Comparison of ENCODE assay signal across 8 cellular contexts in the genomic region with DNA sequence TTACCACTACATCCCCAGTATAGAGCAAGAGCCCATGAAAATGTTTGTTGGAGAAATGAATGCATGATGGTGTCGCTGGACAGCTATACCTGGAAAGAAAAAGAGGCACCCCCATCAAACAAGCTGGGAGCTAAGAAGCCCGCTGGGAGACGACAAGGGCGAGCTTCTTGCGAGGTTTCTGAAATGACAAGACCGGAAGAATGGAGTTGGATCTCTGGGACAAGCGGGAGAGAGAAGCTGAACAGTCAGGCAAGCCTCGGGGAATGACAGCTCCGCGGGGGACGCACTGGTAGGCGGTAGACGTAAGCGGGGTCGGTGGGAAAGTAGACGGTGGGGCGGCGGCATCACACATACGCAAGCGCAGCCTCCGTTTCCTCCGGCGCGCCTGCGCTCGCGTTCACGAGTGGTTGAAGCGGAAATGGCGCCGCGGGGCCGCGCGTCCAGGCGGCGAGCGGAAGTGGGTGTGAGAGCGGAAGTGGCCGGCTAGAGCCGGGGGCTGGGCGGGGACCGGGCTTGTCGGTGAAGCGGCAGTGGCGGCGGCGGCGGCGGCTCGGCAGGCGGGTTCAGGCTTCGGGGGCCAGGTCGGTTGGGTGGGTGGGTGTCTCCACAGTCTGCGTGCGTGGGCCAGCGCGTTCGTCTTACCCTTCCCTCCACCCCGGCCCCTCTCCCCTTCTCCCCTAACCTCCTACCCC. TPM values are rescaled to one million over a fixed set of nuclear protein-coding genes. Genes with fewer than 3 reads are reported as not detected.
DNase-seq lines count a peak whose midpoint lies in the region; ATAC-seq and TF ChIP-seq lines count a peak whose summit lies in the region.

A gene (plus strand): TSS at position 516 of the 692 bp plus-strand sequence. CDS start 282 bp downstream, outside the sequence.

- peaks cover 9% of the 10 kb centered on the region for H3K36me3 Mint-ChIP-seq in T-helper 17 cell (ENCODE audit: low read depth)

- 0 to 1% methylated on average over 12 to 51 of the region's 60 CpGs for WGBS in upper lobe of left lung, 2 donors

- H3K36me3 ChIP-seq in left ventricle myocardium inferior (no peaks in the 10 kb centered on the region), upper lobe of left lung (peaks cover 0 to 1% (median 0%) of the 10 kb centered on the region in 4 donors)

- peak; percentile 90 for DNase-seq in NCI-H1694 (lab: John Stamatoyannopoulos, UW)
- DNase-seq in T-helper 17 cell, result peak; percentile 89 to 94 (median 90)
- DNase-seq in amygdala (lab: John Stamatoyannopoulos, UW), result peak; percentile 59 to 96 (median 87)
- peak; percentile 96 for DNase-seq in left ventricle myocardium inferior
- peak; percentile 99 for DNase-seq in posterior vena cava (ENCODE audit: low spot score)
- peak; percentile 95 to 100 for DNase-seq in upper lobe of left lung

- H3K4me3 Mint-ChIP-seq in T-helper 17 cell, result peak within 1 kb of the TSS; percentile 99

- peak; percentile 51 for ATAC-seq in HG02884 (IDR thresholded peaks at IDR 0.05; ENCODE audit: unreplicated experiment)
- ATAC-seq in T-helper 17 cell, result peak; percentile 80
- peak; percentile 95 to 98 for ATAC-seq in upper lobe of left lung (ENCODE audit: low FRiP score in 2 of 2)

- intact Hi-C loops in left ventricle myocardium inferior (cut with micrococcal nuclease) (no loop called here), posterior vena cava (cut with DNase I) (no loop called here)

- no peaks in the 10 kb centered on the region for H3K9me3 ChIP-seq in T-helper 17 cell (ENCODE audit: control insufficient read depth, low read length, poor library complexity, severe bottlenecking)
- H3K9me3 ChIP-seq in left ventricle myocardium inferior (replicated peaks), result no peaks in the 10 kb centered on the region
- no peaks in the 10 kb centered on the region for H3K9me3 ChIP-seq in upper lobe of left lung

- H3K27ac Mint-ChIP-seq in T-helper 17 cell, result peak within 1 kb of the TSS; percentile 98

- TF ChIP-seq POLR2A in GM15510 (IDR thresholded peaks at IDR 0.05; ENCODE audit: borderline replicate concordance, extremely low read depth, insufficient read length) (peak; percentile 88), upper lobe of left lung (IDR thresholded peaks at IDR 0.05) (peak in 3 of 4 donors; percentile 66 to 95 (median 93))

- peak in 2 of 4 donors; percentile 42 to 87 for TF ChIP-seq EP300 in upper lobe of left lung (IDR thresholded peaks at IDR 0.05)

- peak within 1 kb of the TSS; percentile 97 for H3K27ac ChIP-seq in left ventricle myocardium inferior (replicated peaks)
- peak within 1 kb of the TSS; percentile 95 to 100 (median 98) for H3K27ac ChIP-seq in upper lobe of left lung

- H3K4me3 ChIP-seq in left ventricle myocardium inferior (peak within 1 kb of the TSS; percentile 96), upper lobe of left lung (peak within 1 kb of the TSS; percentile 61 to 95 (median 84))

- no peaks in the 10 kb centered on the region for H3K27me3 Mint-ChIP-seq in T-helper 17 cell

- H3K4me1 Mint-ChIP-seq in T-helper 17 cell, result peaks cover 36% of the 10 kb centered on the region

- H3K4me1 ChIP-seq in left ventricle myocardium inferior (peaks cover 58% of the 10 kb centered on the region), upper lobe of left lung (peaks cover 37 to 47% (median 42%) of the 10 kb centered on the region in 4 donors)

- H3K27me3 ChIP-seq in left ventricle myocardium inferior (ENCODE audit: low read depth) (no peaks in the 10 kb centered on the region), upper lobe of left lung (no peaks in the 10 kb centered on the region)

- peak; percentile 49 for TF ChIP-seq CTCF in left ventricle myocardium inferior (IDR thresholded peaks at IDR 0.05; ENCODE audit: borderline replicate concordance)
- peak in 4 of 6 experiments; percentile 49 to 89 (median 66) for TF ChIP-seq CTCF in upper lobe of left lung (IDR thresholded peaks at IDR 0.05)

RNA-seq across cellular contexts. Expression of the gene that starts here (rescaled TPM):
- total RNA-seq in T-helper 17 cell (100 to 1,000 TPM; 424 to 467 TPM), left ventricle myocardium inferior (135 TPM), posterior vena cava (100 to 1,000 TPM; 258 to 291 TPM), upper lobe of left lung (100 to 1,000 TPM; 233 to 440 (median 357) TPM)

Comparison
In these comparisons a context has a peak if more than half of its experiments do, and no peak if none do; other contexts are left out.
1. Peak in every context shown above with its lines: DNase-seq, ATAC-seq, H3K4me3 ChIP-seq and H3K27ac ChIP-seq.